Comparison of ENCODE assay signal across 8 cellular contexts in genomic region chr16:29961479-29962343, GRCh38. TPM values are rescaled to one million over a fixed set of nuclear protein-coding genes. Genes with fewer than 3 reads are reported as not detected.
DNase-seq lines count a peak whose midpoint lies in the region; ATAC-seq and TF ChIP-seq lines count a peak whose summit lies in the region.

TSS of gene TMEM219 (plus strand) at chr16:29962079. CDS start at chr16:29963144, 1,065 bp downstream.

- H3K4me1 ChIP-seq in smooth muscle cell (ENCODE audit: low read depth), result peaks cover 5% of the 10 kb centered on the region

- H3K9me3 ChIP-seq in smooth muscle cell (replicated peaks; ENCODE audit: low read depth), result no peaks in the 10 kb centered on the region

- H3K79me2 ChIP-seq in smooth muscle cell (ENCODE audit: low read depth), result no peaks in the 10 kb centered on the region

- H3K27ac ChIP-seq in 22Rv1 (peak within 1 kb of the TSS; percentile 74), VCaP (peak within 1 kb of the TSS; percentile 73), smooth muscle cell (ENCODE audit: low read depth) (peak within 1 kb of the TSS; percentile 71)

- peak within 1 kb of the TSS; percentile 74 for H3K9ac ChIP-seq in smooth muscle cell (ENCODE audit: low read depth)

- H2AFZ ChIP-seq in smooth muscle cell (ENCODE audit: low read depth), result peak within 1 kb of the TSS; percentile 78

- no peaks in the 10 kb centered on the region for H3K27me3 ChIP-seq in smooth muscle cell (ENCODE audit: low read depth)

- H4K20me1 ChIP-seq in smooth muscle cell (ENCODE audit: low read depth), result no peaks in the 10 kb centered on the region

- peak; percentile 43 for TF ChIP-seq CTCF in 22Rv1 (IDR thresholded peaks at IDR 0.05)
- peak; percentile 18 for TF ChIP-seq CTCF in VCaP (conservative IDR thresholded peaks at IDR 0.05)
- TF ChIP-seq CTCF in smooth muscle cell (IDR thresholded peaks at IDR 0.05; ENCODE audit: borderline replicate concordance, insufficient read depth, poor library complexity, severe bottlenecking), result peak; percentile 21

- whole genome bisulfite sequencing in smooth muscle cell (ENCODE audit: low lambda C conversion rate), result 4% methylated on average over 36 of the region's 75 CpGs

- DNase-seq in NCI-H2196 treated with DMSO at 0.1 percent for 48 hours (lab: John Stamatoyannopoulos, UW; ENCODE audit: unreplicated experiment), result peak; percentile 70
- peak; percentile 94 to 95 for DNase-seq in T47D (ENCODE audit: low read depth in 1 of 2, low spot score in 1 of 2)
- DNase-seq in iPS-NIHi11 (ENCODE audit: low spot score), result peak; percentile 99
- DNase-seq in smooth muscle cell (lab: John Stamatoyannopoulos, UW; ENCODE audit: unreplicated experiment), result peak; percentile 86

- no peaks in the 10 kb centered on the region for H3K36me3 ChIP-seq in smooth muscle cell (ENCODE audit: low read depth)

- no peaks in the 10 kb centered on the region for H3F3A ChIP-seq in smooth muscle cell (ENCODE audit: low read depth)

- in situ Hi-C loops in T47D (cut with HindIII; ENCODE audit: low pct_unique_long_range_greater_than_20kb, low sequenced_read_pairs), result no loop called here

- H3K4me3 ChIP-seq in smooth muscle cell, result peak within 1 kb of the TSS; percentile 86

- peak; percentile 73 for ATAC-seq in GM18519 (IDR thresholded peaks at IDR 0.05; ENCODE audit: low FRiP score, unreplicated experiment)
- ATAC-seq in HG03066 (IDR thresholded peaks at IDR 0.05; ENCODE audit: low read depth, unreplicated experiment), result peak; percentile 74

- peak within 1 kb of the TSS; percentile 92 for H3K4me2 ChIP-seq in smooth muscle cell

RNA-seq across cellular contexts. Expression of gene TMEM219, which starts in this region (rescaled TPM):
- 99.2 and 107 TPM in 2 replicates for total RNA-seq in smooth muscle cell
- 176 and 186 TPM in 2 replicates for polyA plus RNA-seq in smooth muscle cell

Comparison
In these comparisons a context has a peak if more than half of its experiments do, and no peak if none do; other contexts are left out.
1. Peak in every context shown above with its lines: DNase-seq, ATAC-seq, H3K4me3 ChIP-seq and H3K27ac ChIP-seq.